22 cellular contexts compared by ENCODE assay signal in genomic region chr12:61538951-61539350, GRCh38.
DNase-seq lines count a peak whose midpoint lies in the region; ATAC-seq and TF ChIP-seq lines count a peak whose summit lies in the region.
"Had no signal": no experiment of that assay in that cellular context is flagged by ENCODE, and none has a peak within 500 bp of the region (broad histone marks: within the 10 kb centered on the region; RNA-seq: fewer than 3 reads in every experiment).

No MANE protein-coding gene starts in this region.

- no peak overlapping the region for H3K4me2 ChIP-seq in PC-3 (ENCODE audit: low read length)
- H3K4me2 ChIP-seq: BLaER1 treated with 17β-estradiol and CSF1 and Interleukin-3, amounts not matched to agents 10 nM and 100 nM had no signal

- peak; percentile 27 for DNase-seq in HT-29 (ENCODE audit: low spot score)
- peak; percentile 60 for DNase-seq in PC-3
- DNase-seq in fibroblast of mammary gland (ENCODE audit: low read depth) = peak; percentile 0
- DNase-seq in activated CD8-positive, alpha-beta memory T cell treated with anti-CD3 and anti-CD28 coated beads, Interleukin-2, amount 50 U/mL, for 4 hours = no peak
- no peak for DNase-seq in superior temporal gyrus (ENCODE audit: extremely low spot score)
- DNase-seq: activated CD8-positive, alpha-beta T cell treated with anti-CD3 and anti-CD28 coated beads, Interleukin-2, amount 10 ng/mL, durations not matched to agents 7 days and 5 days; activated naive CD4-positive, alpha-beta T cell treated with anti-CD3 and anti-CD28 coated beads, Interleukin-2, amount 50 U/mL, for 16 hours; EL; head of caudate nucleus; left ventricle myocardium superior; NCI-H2171; nephron progenitor cell; right cardiac atrium; RPMI8226; stimulated activated CD4-positive, alpha-beta T cell treated with anti-CD3 and anti-CD28 coated beads, Interleukin-4, amount 100 ng/mL, for 4 hours; stimulated activated naive B cell treated with anti-CD40 and anti-IgM and Interleukin-4, amounts not matched to agents 10 μg/mL and 1 μg/mL and 100 μg/mL, for 72 hours; T1000 had no signal

- H3K27ac ChIP-seq in C4-2B (no peak overlapping the region), PC-3 (ENCODE audit: low read length) (no peak overlapping the region)
- H3K27ac ChIP-seq: BLaER1 treated with 17β-estradiol and CSF1 and Interleukin-3, amounts not matched to agents 10 nM and 100 nM; cardiac muscle cell had no signal

- H3K4me3 ChIP-seq in PC-3 (ENCODE audit: low read length) (no peak overlapping the region), fibroblast of mammary gland (ENCODE audit: control insufficient read depth, low read depth, low read length) (no peak overlapping the region)
- H3K4me3 ChIP-seq: BLaER1 treated with 17β-estradiol and CSF1 and Interleukin-3, amounts not matched to agents 10 nM and 100 nM; cardiac muscle cell had no signal

- no peaks in the 10 kb centered on the region for H3K79me2 ChIP-seq in PC-3 (ENCODE audit: low read length)

- H3K36me3 ChIP-seq in PC-3 (ENCODE audit: low read depth, low read length) = no peaks in the 10 kb centered on the region
- H3K36me3 ChIP-seq: BLaER1 treated with 17β-estradiol and CSF1 and Interleukin-3, amounts not matched to agents 10 nM and 100 nM; cardiac muscle cell had no signal

- H3K9ac ChIP-seq in PC-3 (ENCODE audit: low read length) = no peak overlapping the region
- H3K9ac ChIP-seq: BLaER1 treated with 17β-estradiol and CSF1 and Interleukin-3, amounts not matched to agents 10 nM and 100 nM had no signal

- H3K4me1 ChIP-seq in PC-3 (ENCODE audit: insufficient read depth, low read length) = no peaks in the 10 kb centered on the region
- H3K4me1 ChIP-seq: BLaER1 treated with 17β-estradiol and CSF1 and Interleukin-3, amounts not matched to agents 10 nM and 100 nM had no signal

- POLR2A ChIA-PET in PC-3 (lab: Charles Lee; ENCODE audit: unreplicated experiment) = no interaction called here

- no peaks in the 10 kb centered on the region for H3K9me2 ChIP-seq in PC-3 (replicated peaks; ENCODE audit: low read length)

- CTCF ChIA-PET in PC-3 (lab: Charles Lee) = no interaction called here

- TF ChIP-seq CTCF in C4-2B (conservative IDR thresholded peaks at IDR 0.05) = peak; percentile 53
- peak; percentile 64; the same call in 1 of the 2 replicates for TF ChIP-seq CTCF in PC-3 (conservative IDR thresholded peaks at IDR 0.05; ENCODE audit: low read depth, low read length)
- TF ChIP-seq CTCF in fibroblast of mammary gland (conservative IDR thresholded peaks at IDR 0.05; ENCODE audit: control insufficient read depth, insufficient read depth, low read depth, low read length) = no peak

- no peaks in the 10 kb centered on the region for H3K9me3 ChIP-seq in PC-3 (ENCODE audit: low read length)
- H3K9me3 ChIP-seq: BLaER1 treated with 17β-estradiol and CSF1 and Interleukin-3, amounts not matched to agents 10 nM and 100 nM had no signal

- H2AFZ ChIP-seq in PC-3 (ENCODE audit: low read length) = no peak overlapping the region

- no TSS peak for BruUV-seq in PC-3 (replicated peaks; lab: Mats Ljungman, UMichigan)

- no peak; the same call in 1 of the 2 replicates for ATAC-seq in PC-3
- no peak for ATAC-seq in GM18867 (IDR thresholded peaks at IDR 0.05; ENCODE audit: unreplicated experiment)
- ATAC-seq in HG02759 (IDR thresholded peaks at IDR 0.05; ENCODE audit: unreplicated experiment) = no peak
- ATAC-seq: activated CD8-positive, alpha-beta T cell treated with anti-CD3 and anti-CD28 coated beads, Interleukin-2, amount 10 ng/mL, durations not matched to agents 7 days and 5 days; left ventricle myocardium superior; right cardiac atrium; stimulated activated naive B cell treated with anti-CD40 and anti-IgM and Interleukin-4, amounts not matched to agents 10 μg/mL and 1 μg/mL and 100 μg/mL, for 72 hours had no signal

- H3K27me3 ChIP-seq in PC-3 (ENCODE audit: low read length) = no peaks in the 10 kb centered on the region
- H3K27me3 ChIP-seq: BLaER1 treated with 17β-estradiol and CSF1 and Interleukin-3, amounts not matched to agents 10 nM and 100 nM; cardiac muscle cell had no signal

- intact Hi-C loops in PC-3 (cut with micrococcal nuclease) = loop anchor here (10.0 kb wide), 1 partner anchor 1044 kb away; no protein-coding TSS in a partner anchor

- no peaks in the 10 kb centered on the region for H3F3A ChIP-seq in PC-3 (ENCODE audit: low read length, unreplicated experiment)

- H4K20me1 ChIP-seq in PC-3 (ENCODE audit: low read length) = no peaks in the 10 kb centered on the region
- H4K20me1 ChIP-seq: BLaER1 treated with 17β-estradiol and CSF1 and Interleukin-3, amounts not matched to agents 10 nM and 100 nM had no signal

Comparison
In these comparisons a context has a peak if more than half of its experiments do, and no peak if none do; other contexts are left out.
1. DNase-seq: peak in HT-29 (single experiment), PC-3 (single experiment) and fibroblast of mammary gland (single experiment); none in activated CD8-positive, alpha-beta memory T cell treated with anti-CD3 and anti-CD28 coated beads, Interleukin-2, amount 50 U/mL, for 4 hours (single experiment) and superior temporal gyrus (single experiment).